Comparison of ENCODE assay signal across 22 cellular contexts in genomic region chr11:36127550-36127949, GRCh38.
DNase-seq lines count a peak whose midpoint lies in the region; ATAC-seq, FAIRE-seq and TF ChIP-seq lines count a peak whose summit lies in the region.
"Had no signal": no experiment of that assay in that cellular context is flagged by ENCODE, and none has a peak within 500 bp of the region (broad histone marks: within the 10 kb centered on the region; RNA-seq: fewer than 3 reads in every experiment).

No MANE protein-coding gene starts in this region.

- H3K27ac ChIP-seq in BLaER1, result no peak overlapping the region
- peak overlapping the region; percentile 29; the same call in 1 of the 2 replicates for H3K27ac ChIP-seq in KMS-11
- H3K27ac ChIP-seq in K562 (ENCODE audit: extremely low read depth, low read depth, low read length), result no peak overlapping the region
- H3K27ac ChIP-seq: GM23248 had no signal

- peaks cover 12% of the 10 kb centered on the region for H3K4me1 ChIP-seq in BLaER1
- peaks cover 58% of the 10 kb centered on the region for H3K4me1 ChIP-seq in KMS-11 (ENCODE audit: low read depth, poor library complexity, severe bottlenecking)
- peaks cover 11 to 31% of the 10 kb centered on the region in 2 experiments; a peak in 4 of 5 replicates for H3K4me1 ChIP-seq in K562 (replicated peaks in 1 of 2; ENCODE audit: control insufficient read depth in 2 of 2, insufficient read depth in 2 of 2, low read length in 2 of 2)

- intact Hi-C loops in K562 (cut with micrococcal nuclease), result loop anchor here (5.0 kb wide), 1 partner anchor 70 kb away; no protein-coding TSS in a partner anchor

- peaks cover 59% of the 10 kb centered on the region for H3K4me1 Mint-ChIP-seq in nephron
- H3K4me1 Mint-ChIP-seq: CD14-positive monocyte; CD8-positive, alpha-beta memory T cell had no signal

- H3K27me3 Mint-ChIP-seq in nephron (ENCODE audit: low read depth), result peaks cover 5% of the 10 kb centered on the region

- in situ Hi-C loops in K562 (cut with MboI), result no loop called here

- ATAC-seq in K562 (no peak), HG03025 (IDR thresholded peaks at IDR 0.05; ENCODE audit: low FRiP score, unreplicated experiment) (no peak), GM19035 (IDR thresholded peaks at IDR 0.05; ENCODE audit: unreplicated experiment) (no peak)
- ATAC-seq: HCT116 had no signal

- H2AFZ ChIP-seq in KMS-11 (ENCODE audit: low read depth), result no peak overlapping the region
- no peak overlapping the region for H2AFZ ChIP-seq in K562 (ENCODE audit: low read depth, low read length)
- H2AFZ ChIP-seq: GM23248 had no signal

- POLR2A ChIA-PET in K562 (lab: Yijun Ruan, JAX), result interaction anchor here (1.2 kb wide), 1 partner anchor 23 kb away, joined by 3 read pairs; no protein-coding TSS in a partner anchor

- DNase-seq in K562 (ENCODE audit: extremely low read depth in 1 of 4, low spot score in 3 of 4), result no peak
- no peak for DNase-seq in NCI-H1694 (lab: John Stamatoyannopoulos, UW)
- no peak for DNase-seq in GM10266 (ENCODE audit: extremely low spot score)
- DNase-seq: 8988T; CD4-positive, alpha-beta T cell; CD8-positive, alpha-beta memory T cell; DMS 273 treated with DMSO at 0.1 percent for 48 hours; DMS79; GF-D8; GM23248; H9; HFFc6 had no signal

- H3K27me3 ChIP-seq in BLaER1 (no peaks in the 10 kb centered on the region), KMS-11 (ENCODE audit: insufficient read depth, low read depth) (no peaks in the 10 kb centered on the region), K562 (ENCODE audit: control insufficient read depth in 2 of 2, insufficient read depth in 2 of 2, low read length in 2 of 2) (no peaks in the 10 kb centered on the region)

- H3K9ac ChIP-seq in BLaER1, result no peak overlapping the region
- H3K9ac ChIP-seq in KMS-11, result peak overlapping the region; percentile 21; the same call in 1 of the 2 replicates
- no peak overlapping the region for H3K9ac ChIP-seq in K562 (ENCODE audit: insufficient read depth in 1 of 2, low read depth in 2 of 2, low read length in 2 of 2)
- H3K9ac ChIP-seq: GM23248 had no signal

- no peak overlapping the region for H3K4me3 Mint-ChIP-seq in nephron
- H3K4me3 Mint-ChIP-seq: CD14-positive monocyte; CD4-positive, alpha-beta T cell; CD8-positive, alpha-beta memory T cell; H9; HFFc6 had no signal

- TF ChIP-seq EP300 in K562 (IDR thresholded peaks at IDR 0.05; ENCODE audit: low read length), result no peak

- TF ChIP-seq CTCF in KMS-11 (conservative IDR thresholded peaks at IDR 0.05; ENCODE audit: low read depth, low read length) (no peak), K562 (IDR thresholded peaks at IDR 0.05 in 2 of 3, conservative IDR thresholded peaks at IDR 0.05 in 1 of 3; ENCODE audit: insufficient read depth in 2 of 3, low read depth in 1 of 3, low read length in 3 of 3) (no peak), nephron (IDR thresholded peaks at IDR 0.05; ENCODE audit: unreplicated experiment in 3 of 3) (no peak), GM10266 (IDR thresholded peaks at IDR 0.05; ENCODE audit: control insufficient read depth, insufficient read depth, low read depth, missing control alignments) (no peak)

- no peaks in the 10 kb centered on the region for H3K9me3 Mint-ChIP-seq in nephron
- H3K9me3 Mint-ChIP-seq: CD4-positive, alpha-beta T cell; HFFc6 had no signal

- H3K27ac Mint-ChIP-seq in nephron, result peak overlapping the region in 2 of 3 experiments; percentile 13 to 86
- H3K27ac Mint-ChIP-seq: CD14-positive monocyte; CD4-positive, alpha-beta T cell; CD8-positive, alpha-beta memory T cell; H9; HFFc6 had no signal

- no peaks in the 10 kb centered on the region for H3K9me1 ChIP-seq in K562 (ENCODE audit: control insufficient read depth, insufficient read depth, low read length)

- H3K4me3 ChIP-seq in BLaER1 (no peak overlapping the region), KMS-11 (IDR thresholded peaks at IDR 0.05; ENCODE audit: insufficient read depth, low read depth, low read length) (no peak overlapping the region), K562 (no peak overlapping the region)
- H3K4me3 ChIP-seq: GM23248 had no signal

- BruUV-seq in K562 (replicated peaks; lab: Mats Ljungman, UMichigan), result no TSS peak

- no peaks in the 10 kb centered on the region for H3K36me3 Mint-ChIP-seq in nephron (ENCODE audit: low read depth)
- H3K36me3 Mint-ChIP-seq: CD8-positive, alpha-beta memory T cell had no signal

- CTCF ChIA-PET in K562 (lab: Yijun Ruan, JAX; ENCODE audit: low intra/inter-chr PET ratio), result no interaction called here

- no peak for TF ChIP-seq RAD21 in K562 (CRISPR knock-in tag; conservative IDR thresholded peaks at IDR 0.05 in 1 of 2, IDR thresholded peaks at IDR 0.05 in 1 of 2)

- H3K9me3 ChIP-seq in BLaER1 (no peaks in the 10 kb centered on the region), K562 (replicated peaks; ENCODE audit: control insufficient read depth, insufficient read depth, low read depth, low read length) (no peaks in the 10 kb centered on the region; the same call in 1 of the 2 replicates)

- TF ChIP-seq POLR2A in K562 (conservative IDR thresholded peaks at IDR 0.05), result no peak

- H3K4me2 ChIP-seq in BLaER1 (peak overlapping the region; percentile 44), KMS-11 (peak overlapping the region; percentile 46), K562 (ENCODE audit: insufficient read depth, low read length) (no peak overlapping the region)

- peaks cover 29% of the 10 kb centered on the region for H3K36me3 ChIP-seq in BLaER1
- H3K36me3 ChIP-seq in KMS-11 (ENCODE audit: insufficient read depth), result no peaks in the 10 kb centered on the region
- H3K36me3 ChIP-seq in K562 (ENCODE audit: control insufficient read depth, insufficient read depth, low read length), result no peaks in the 10 kb centered on the region

- FAIRE-seq in K562 (lab: Jason Lieb, UNC), result no peak
- FAIRE-seq: D721Med, GM12892, GM19239 had no signal

- peaks cover 79% of the 10 kb centered on the region for H4K20me1 ChIP-seq in BLaER1
- H4K20me1 ChIP-seq in KMS-11 (ENCODE audit: insufficient read depth), result no peaks in the 10 kb centered on the region
- H4K20me1 ChIP-seq in K562 (replicated peaks; ENCODE audit: control insufficient read depth, insufficient read depth, low read length), result no peaks in the 10 kb centered on the region

- no peaks in the 10 kb centered on the region for H3K79me2 ChIP-seq in KMS-11 (ENCODE audit: insufficient read depth, low read depth)
- no peaks in the 10 kb centered on the region for H3K79me2 ChIP-seq in K562 (ENCODE audit: control insufficient read depth, insufficient read depth, low read length)

TF ChIP-seq in K562, 482 proteins besides CTCF, POLR2A, EP300 and RAD21 (continues in another document):
- TF ChIP-seq CGGBP1 (CRISPR knock-in tag; IDR thresholded peaks at IDR 0.05) (no peak), KDM2B (CRISPR knock-in tag; IDR thresholded peaks at IDR 0.05) (no peak), ZNF780A (CRISPR knock-in tag; IDR thresholded peaks at IDR 0.05) (no peak), POLR3A (IDR thresholded peaks at IDR 0.05; ENCODE audit: borderline replicate concordance, extremely low read depth, insufficient read depth, insufficient read length) (no peak), ZBTB2 (IDR thresholded peaks at IDR 0.05) (no peak), HDAC1 (IDR thresholded peaks at IDR 0.05) (no peak), CCNT2 (IDR thresholded peaks at IDR 0.05; ENCODE audit: borderline replicate concordance, extremely low read depth, insufficient read length, low read depth, low read length) (no peak), CBX1 (IDR thresholded peaks at IDR 0.05; ENCODE audit: low read depth) (0 out of 2 replicates have a peak, but pooled peaks have one; percentile 28), FOS (IDR thresholded peaks at IDR 0.05; ENCODE audit: extremely low read depth, insufficient read length) (no peak), CSDE1 (IDR thresholded peaks at IDR 0.05) (no peak), IRF2 (CRISPR knock-in tag; IDR thresholded peaks at IDR 0.05) (no peak), RBM25 (IDR thresholded peaks at IDR 0.05; ENCODE audit: low read depth, low read length, severe bottlenecking) (peak; percentile 99), SAFB2 (IDR thresholded peaks at IDR 0.05; ENCODE audit: borderline replicate concordance, low read depth, low read length, severe bottlenecking) (no peak), ZFP36 (IDR thresholded peaks at IDR 0.05; ENCODE audit: low read depth, low read length, partially characterized antibody) (peak; percentile 91), SMARCA5 (IDR thresholded peaks at IDR 0.05) (peak; percentile 58; the same call in 1 of the 2 replicates), KDM1A (IDR thresholded peaks at IDR 0.05) (peak; percentile 50 to 74; a peak in 3 of 4 replicates), MXI1 (IDR thresholded peaks at IDR 0.05; ENCODE audit: low read depth, low read length) (no peak), RCOR1 (IDR thresholded peaks at IDR 0.05; ENCODE audit: borderline replicate concordance in 1 of 2, low read depth in 2 of 2, low read length in 2 of 2) (peak in 1 of 2 experiments; percentile 20; a peak in 1 of 4 replicates), XRCC3 (IDR thresholded peaks at IDR 0.05) (no peak), CEBPG (CRISPR knock-in tag; IDR thresholded peaks at IDR 0.05) (no peak), CEBPG (tag; conservative IDR thresholded peaks at IDR 0.05 in 1 of 2, IDR thresholded peaks at IDR 0.05 in 1 of 2) (no peak), CHD4 (IDR thresholded peaks at IDR 0.05; ENCODE audit: insufficient read depth, insufficient replicate concordance, low read depth, low read length, poor library complexity, severe bottlenecking) (peak; percentile 71)
